ENCODE assay signal across 12 cellular contexts in the genomic region with DNA sequence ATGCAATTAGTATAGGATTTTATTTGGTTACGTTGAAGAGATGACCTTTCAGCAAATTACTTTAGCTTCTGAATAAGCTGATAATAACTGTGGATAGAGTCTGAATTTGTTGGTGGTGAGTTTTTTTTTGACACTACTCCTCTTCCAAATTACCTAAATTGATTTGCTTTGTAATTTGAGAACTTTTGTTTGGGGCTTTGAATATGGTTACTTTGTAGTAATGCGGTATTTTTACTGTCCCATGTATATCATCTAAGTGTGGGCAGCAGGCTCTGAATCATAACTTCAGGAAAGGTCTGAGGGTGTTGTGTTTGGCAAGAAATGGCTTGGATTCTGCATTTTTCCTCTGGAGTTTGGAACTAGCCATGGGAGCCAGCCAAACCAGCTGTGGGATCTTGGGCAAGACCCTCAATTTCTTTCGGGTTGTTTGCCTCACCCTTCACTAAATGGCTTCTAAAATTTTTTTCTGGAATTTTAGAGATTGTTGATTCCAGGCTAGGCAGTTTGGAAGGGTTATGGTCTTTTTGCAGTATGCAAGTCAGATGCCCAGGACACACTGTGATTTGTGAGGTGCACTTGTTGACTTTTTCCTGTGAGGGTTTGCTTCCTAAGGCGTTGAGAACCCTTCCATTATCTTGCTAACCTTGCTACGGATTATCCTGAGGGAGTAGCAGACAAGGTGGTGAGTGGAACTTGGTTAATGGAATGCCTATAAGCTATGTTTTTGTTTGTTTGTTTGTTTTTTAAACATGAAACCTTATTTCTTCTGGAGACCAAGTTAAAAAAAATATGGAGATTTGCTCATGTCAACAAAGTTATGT. TPM values are rescaled to one million over a fixed set of nuclear protein-coding genes. Genes with fewer than 3 reads are reported as not detected.
DNase-seq lines count a peak whose midpoint lies in the region; ATAC-seq and TF ChIP-seq lines count a peak whose summit lies in the region.
"Had no signal": no experiment of that assay in that cellular context is flagged by ENCODE, and none has a peak within 500 bp of the region (broad histone marks: within the 10 kb centered on the region; RNA-seq: fewer than 3 reads in every experiment).

No MANE protein-coding gene starts in this region.

- H3K4me1 ChIP-seq in IMR-90 (ENCODE audit: control insufficient read depth, insufficient read depth, low read length), result peaks cover 9% of the 10 kb centered on the region; the same call in 1 of the 2 replicates
- H3K4me1 ChIP-seq in HAP-1, result no peaks in the 10 kb centered on the region
- H3K4me1 ChIP-seq in foreskin keratinocyte, result no peaks in the 10 kb centered on the region
- peaks cover 8% of the 10 kb centered on the region for H3K4me1 ChIP-seq in upper lobe of right lung

- 0 out of 2 replicates have a peak overlapping the region, but pooled peaks have one; percentile 0 for H3K4me2 ChIP-seq in IMR-90 (ENCODE audit: low read depth, low read length)
- H3K4me2 ChIP-seq: PC-9 had no signal

- peak overlapping the region; percentile 37; the same call in 1 of the 2 replicates for H4K5ac ChIP-seq in IMR-90 (ENCODE audit: low read depth, low read length)

- H3K18ac ChIP-seq in IMR-90 (ENCODE audit: low read depth, low read length), result 0 out of 2 replicates have a peak overlapping the region, but pooled peaks have one; percentile 16

- H4K8ac ChIP-seq in IMR-90 (ENCODE audit: low read depth in 2 of 2, low read length in 2 of 2), result peak overlapping the region in 1 of 2 experiments; percentile 32; a peak in 1 of 4 replicates

- TF ChIP-seq CTCF in IMR-90 (conservative IDR thresholded peaks at IDR 0.05; ENCODE audit: low read depth, low read length) (no peak), omental fat pad (IDR thresholded peaks at IDR 0.05) (no peak), foreskin keratinocyte (conservative IDR thresholded peaks at IDR 0.05) (no peak), upper lobe of right lung (IDR thresholded peaks at IDR 0.05) (no peak)

- peak overlapping the region; percentile 63; the same call in 1 of the 2 replicates for H4K91ac ChIP-seq in IMR-90 (ENCODE audit: insufficient read depth, low read depth, low read length)

- in situ Hi-C loops in IMR-90 (cut with MboI; ENCODE audit: low sequenced_read_pairs), result no loop called here
- in situ Hi-C loops in HAP-1 (cut with MboI; ENCODE audit: low sequenced_read_pairs), result no loop called here

- POLR2A ChIA-PET in IMR-90 (lab: Charles Lee; ENCODE audit: unreplicated experiment), result no interaction called here

- TF ChIP-seq RAD21 in IMR-90 (IDR thresholded peaks at IDR 0.05; ENCODE audit: low read length), result no peak

- H3K36me3 ChIP-seq in IMR-90 (ENCODE audit: control insufficient read depth, insufficient read depth, low read length) (no peaks in the 10 kb centered on the region; the same call in 1 of the 2 replicates), HAP-1 (replicated peaks) (no peaks in the 10 kb centered on the region), upper lobe of right lung (no peaks in the 10 kb centered on the region)

- H3K23ac ChIP-seq in IMR-90 (ENCODE audit: low read depth, low read length), result peak overlapping the region; percentile 62

- no peak overlapping the region for H2BK120ac ChIP-seq in IMR-90 (ENCODE audit: low read depth, low read length)

- peaks cover 43 to 74% of the 10 kb centered on the region in 2 experiments for H3K79me1 ChIP-seq in IMR-90 (ENCODE audit: low read depth in 1 of 2, low read length in 2 of 2)

- intact Hi-C loops in IMR-90 (cut with micrococcal nuclease), result no loop called here
- intact Hi-C loops in upper lobe of right lung (cut with DNase I), result no loop called here

- H2AK5ac ChIP-seq in IMR-90 (ENCODE audit: low read depth, low read length), result peak overlapping the region; percentile 43; the same call in 1 of the 2 replicates

- no peak for TF ChIP-seq POLR2A in IMR-90 (IDR thresholded peaks at IDR 0.05; ENCODE audit: low read depth, low read length)

- no peak overlapping the region for H3K9ac ChIP-seq in IMR-90 (ENCODE audit: low read depth, low read length)

- dilution Hi-C loops in IMR-90 (cut with HindIII; ENCODE audit: low sequenced_read_pairs, unreplicated experiment), result no loop called here

- H2BK15ac ChIP-seq in IMR-90 (ENCODE audit: low read depth, low read length), result peak overlapping the region; percentile 74; the same call in 1 of the 3 replicates

- H3K27me3 ChIP-seq in IMR-90 (ENCODE audit: control insufficient read depth, insufficient read depth, low read length) (no peaks in the 10 kb centered on the region), HAP-1 (ENCODE audit: low read depth) (no peaks in the 10 kb centered on the region), foreskin keratinocyte (no peaks in the 10 kb centered on the region), upper lobe of right lung (no peaks in the 10 kb centered on the region)

- no peak overlapping the region for H2AK9ac ChIP-seq in IMR-90 (replicated peaks; ENCODE audit: low read depth, low read length, poor library complexity)

- H3K14ac ChIP-seq in IMR-90 (replicated peaks; ENCODE audit: low read depth, low read length), result 0 out of 2 replicates have a peak overlapping the region, but pooled peaks have one; percentile 17

- H3K9me3 ChIP-seq in IMR-90 (ENCODE audit: control insufficient read depth, insufficient read depth, low read length) (no peaks in the 10 kb centered on the region), HAP-1 (no peaks in the 10 kb centered on the region), upper lobe of right lung (no peaks in the 10 kb centered on the region)

- ATAC-seq in IMR-90 (ENCODE audit: low read depth) (peak; percentile 52), omental fat pad (ENCODE audit: low FRiP score) (peak; percentile 41), GM18502 (IDR thresholded peaks at IDR 0.05; ENCODE audit: poor library complexity, unreplicated experiment) (no peak), foreskin keratinocyte (no peak), upper lobe of right lung (no peak)
- ATAC-seq: activated CD8-positive, alpha-beta T cell treated with anti-CD3 and anti-CD28 coated beads for 36 hours had no signal

- no CpG with 5 or more reads among the region's 5 CpGs for WGBS in IMR-90 (ENCODE audit: extremely low coverage in 2 of 2, insufficient read length in 1 of 2), 2 experiments

- no TSS peak for BruUV-seq in IMR-90 (replicated peaks; lab: Mats Ljungman, UMichigan)

- H2BK5ac ChIP-seq in IMR-90 (ENCODE audit: low read depth, low read length, poor library complexity, severe bottlenecking), result no peak overlapping the region

- H3K27ac ChIP-seq in IMR-90 (ENCODE audit: insufficient read depth, low read length), result no peak overlapping the region
- no peak overlapping the region for H3K27ac ChIP-seq in foreskin keratinocyte
- no peak overlapping the region for H3K27ac ChIP-seq in upper lobe of right lung
- H3K27ac ChIP-seq: PC-9 had no signal

- no peak overlapping the region for H2AFZ ChIP-seq in IMR-90 (replicated peaks; ENCODE audit: low read length, poor library complexity)
- H2AFZ ChIP-seq: PC-9 had no signal

- H3K4ac ChIP-seq in IMR-90 (ENCODE audit: low read depth, low read length), result peak overlapping the region; percentile 78

- peaks cover 10% of the 10 kb centered on the region for H3K9me1 ChIP-seq in IMR-90 (ENCODE audit: insufficient read depth, low read length)

- no peak overlapping the region for H3K4me3 ChIP-seq in IMR-90 (ENCODE audit: insufficient read depth, low read depth, low read length)
- no peak overlapping the region for H3K4me3 ChIP-seq in HAP-1
- no peak overlapping the region for H3K4me3 ChIP-seq in upper lobe of right lung
- H3K4me3 ChIP-seq: PC-9 had no signal

- H3K56ac ChIP-seq in IMR-90 (ENCODE audit: extremely low read depth, insufficient read depth, low read length), result no peak overlapping the region

- peaks cover 26% of the 10 kb centered on the region for H4K20me1 ChIP-seq in IMR-90 (ENCODE audit: insufficient read depth, low read length)

- peak overlapping the region; percentile 57; the same call in 1 of the 2 replicates for H2BK20ac ChIP-seq in IMR-90 (ENCODE audit: low read depth, low read length)

- CTCF ChIA-PET in IMR-90 (lab: Yijun Ruan, JAX), result interaction anchor here (0.6 to 1.6 kb wide), 2 partner anchors 8 to 59 kb away, joined by 4 read pairs; no protein-coding TSS in a partner anchor

- DNase-seq in EH (ENCODE audit: low read depth) (peak; percentile 93), IMR-90 (peak; percentile 84), dermis blood vessel endothelial cell (peak; percentile 59), omental fat pad (ENCODE audit: low spot score) (no peak), HAP-1 (ENCODE audit: low spot score in 2 of 2) (no peak), foreskin keratinocyte (no peak), upper lobe of right lung (no peak)
- DNase-seq: activated CD8-positive, alpha-beta T cell treated with anti-CD3 and anti-CD28 coated beads for 36 hours; activated naive CD4-positive, alpha-beta T cell treated with Interleukin-2 at 50 U/mL for 16 hours; hypothalamus; PC-9 had no signal

TF ChIP-seq in IMR-90, 13 proteins besides CTCF, POLR2A, EP300 and RAD21:
- TF ChIP-seq MAZ (IDR thresholded peaks at IDR 0.05; ENCODE audit: borderline replicate concordance, low read depth, low read length) (no peak), FOS (IDR thresholded peaks at IDR 0.05; ENCODE audit: low read depth, low read length) (peak; percentile 38; the same call in 1 of the 2 replicates), CEBPB (IDR thresholded peaks at IDR 0.05; ENCODE audit: low read depth, low read length) (peak; percentile 84), NFE2L2 (IDR thresholded peaks at IDR 0.05; ENCODE audit: low read depth, low read length) (no peak)
TF ChIP-seq in IMR-90: peak in this region for 2.

RNA-seq across cellular contexts. Expression of a gene that starts 10.4 kb away (rescaled TPM):
- 24.7 and 31.0 TPM in 2 replicates for total RNA-seq in IMR-90 (2012; rRNA removed)
- polyA plus RNA-seq in IMR-90 (2012; rRNA removed), result 6.8 and 7.7 TPM in 2 replicates
- polyA plus RNA-seq in IMR-90 (2012; cell fraction: cytosol; rRNA removed), result 3.8 and 7.2 TPM in 2 replicates
- 4.8 and 6.9 TPM in 2 replicates for polyA plus RNA-seq in IMR-90 (2012; cell fraction: nucleus; rRNA removed; ENCODE audit: low replicate concordance)
- 25.6 and 26.0 TPM in 2 replicates for total RNA-seq in dermis blood vessel endothelial cell
- total RNA-seq in omental fat pad, result 100 to 1,000 TPM in 3 of 4 donors, 10 to 100 TPM in 1; 90.0 to 172 (median 104) TPM
- 18.6 and 20.8 TPM in 2 replicates for total RNA-seq in foreskin keratinocyte
- 2.0 and 2.3 TPM in 2 replicates for polyA plus RNA-seq in foreskin keratinocyte
- total RNA-seq in upper lobe of right lung, result 86.7 TPM
- total RNA-seq: activated CD8-positive, alpha-beta T cell treated with anti-CD3 and anti-CD28 coated beads for 36 hours had no signal

Comparison
In these comparisons a context has a peak if more than half of its experiments do, and no peak if none do; other contexts are left out.
1. DNase-seq: peak in EH (single experiment), IMR-90 (single experiment) and dermis blood vessel endothelial cell (single experiment); none in omental fat pad (single experiment), HAP-1 (0 of 2), foreskin keratinocyte (0 of 2) and upper lobe of right lung (single experiment).
2. ATAC-seq: peak in IMR-90 (single experiment) and omental fat pad (single experiment); none in GM18502 (single experiment), foreskin keratinocyte (single experiment) and upper lobe of right lung (single experiment).